In the genomic region with DNA sequence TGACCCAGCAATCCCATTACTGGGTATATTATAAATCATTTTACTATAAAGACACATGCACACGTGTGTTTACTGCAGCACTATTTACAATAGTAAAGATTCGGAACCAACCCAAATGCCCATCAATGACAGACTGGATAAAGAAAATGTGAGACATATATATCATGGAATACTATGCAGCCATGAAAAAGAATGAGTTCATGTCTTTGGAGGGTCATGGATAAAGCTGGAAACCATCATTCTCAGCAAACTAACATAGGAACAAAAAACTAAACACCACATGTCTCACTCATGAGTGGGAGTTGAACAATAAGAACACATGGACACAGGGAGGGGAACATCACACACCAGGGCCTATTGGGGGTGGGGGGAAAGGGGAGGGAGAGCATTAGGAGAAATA, we compare ENCODE assay signal across 1 cellular context.
A peak's percentile ranks its signal among the peaks of the same experiment; 100 is the strongest.
TF ChIP-seq lines count a peak whose summit lies in the region.

No MANE protein-coding gene starts in this region.

TF ChIP-seq in HEK293, 187 proteins besides CTCF, POLR2A, EP300 and RAD21:
- peak; percentile 87 for TF ChIP-seq ZNF146 (tag by site-specific recombination; IDR thresholded peaks at IDR 0.05)
